16 cellular contexts compared by ENCODE assay signal in the genomic region with DNA sequence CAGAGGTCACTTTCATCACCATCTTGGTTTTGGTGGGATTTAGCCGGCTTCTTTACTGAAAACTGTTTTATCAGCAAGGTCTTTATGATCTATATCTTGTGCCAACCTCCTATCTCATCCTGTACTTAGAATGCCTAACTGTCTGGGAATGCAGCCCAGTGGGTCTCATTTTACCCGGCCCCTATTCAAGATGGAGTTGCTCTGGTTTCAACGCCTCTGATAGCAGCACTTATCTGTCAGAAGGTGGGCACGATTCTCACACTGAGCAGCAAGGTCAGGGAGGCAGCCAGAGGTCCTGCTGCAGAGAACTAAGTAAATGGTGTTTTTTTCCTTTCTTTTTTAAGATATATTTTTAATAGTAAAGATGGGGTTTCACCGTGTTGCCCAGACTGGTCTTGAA. TPM values are rescaled to one million over a fixed set of nuclear protein-coding genes. Genes with fewer than 3 reads are reported as not detected.
"Had no signal": no experiment of that assay in that cellular context is flagged by ENCODE, and none has a peak within 500 bp of the region (broad histone marks: within the 10 kb centered on the region; RNA-seq: fewer than 3 reads in every experiment).

No MANE protein-coding gene starts in this region.

- H3K4me1 Mint-ChIP-seq: naive thymus-derived CD8-positive, alpha-beta T cell had no signal

- H3K27ac Mint-ChIP-seq: activated CD8-positive, alpha-beta T cell treated with anti-CD3 and anti-CD28 coated beads, Interleukin-2, amount 10 ng/mL, durations not matched to agents 7 days and 5 days; activated naive CD4-positive, alpha-beta T cell treated with anti-CD3 and anti-CD28 coated beads, Interleukin-2, amount 50 U/mL, for 72 hours; activated T-helper 1 cell treated with anti-CD3 and anti-CD28 coated beads, Interleukin-12 subunit alpha, Interleukin-12 subunit beta, Interleukin-2, Interleukin-4 antibody, amounts not matched to agents 30 ng/mL and 10 ng/mL and 1 ng/mL, durations not matched to agents 14 hours and 24 hours and 36 hours; neural progenitor cell; stimulated activated naive CD8-positive, alpha-beta T cell treated with anti-CD3 and anti-CD28 coated beads, Interleukin-15, Interleukin-2, amounts not matched to agents 100 ng/mL and 50 ng/mL, for 24 hours had no signal

- H3K27me3 Mint-ChIP-seq: stimulated activated naive CD8-positive, alpha-beta T cell treated with anti-CD3 and anti-CD28 coated beads, Interleukin-15, Interleukin-2, amounts not matched to agents 100 ng/mL and 50 ng/mL, for 24 hours had no signal

- DNase-seq: activated CD4-positive, alpha-beta T cell treated with anti-CD3 and anti-CD28 coated beads, Interleukin-2, amount 50 U/mL, for 1 hour; activated CD4-positive, CD25-positive, alpha-beta regulatory T cell treated with anti-CD3 and anti-CD28 coated beads, Interleukin-2, amount 50 U/mL, for 72 hours; activated CD8-positive, alpha-beta T cell treated with anti-CD3 and anti-CD28 coated beads, Interleukin-2, amount 10 ng/mL, durations not matched to agents 7 days and 5 days; colonic mucosa; left lung; naive thymus-derived CD8-positive, alpha-beta T cell; retina; stimulated activated CD4-positive, alpha-beta T cell treated with anti-CD3 and anti-CD28 coated beads, Interleukin-1b, Interleukin-23, amount 100 ng/mL, for 48 hours; substantia nigra had no signal

- H3K27ac ChIP-seq: colonic mucosa, left lung, neural progenitor cell, tibial artery had no signal

- H3K4me3 Mint-ChIP-seq: activated CD8-positive, alpha-beta T cell treated with anti-CD3 and anti-CD28 coated beads, Interleukin-2, amount 10 ng/mL, durations not matched to agents 7 days and 5 days; activated T-helper 1 cell treated with anti-CD3 and anti-CD28 coated beads, Interleukin-12 subunit alpha, Interleukin-12 subunit beta, Interleukin-2, Interleukin-4 antibody, amounts not matched to agents 30 ng/mL and 10 ng/mL and 1 ng/mL, durations not matched to agents 14 hours and 24 hours and 36 hours; naive thymus-derived CD8-positive, alpha-beta T cell; neural progenitor cell; stimulated activated naive CD8-positive, alpha-beta T cell treated with anti-CD3 and anti-CD28 coated beads, Interleukin-15, Interleukin-2, amounts not matched to agents 100 ng/mL and 50 ng/mL, for 24 hours had no signal

- H3K36me3 Mint-ChIP-seq: activated naive CD4-positive, alpha-beta T cell treated with anti-CD3 and anti-CD28 coated beads, Interleukin-2, amount 50 U/mL, for 72 hours; naive thymus-derived CD8-positive, alpha-beta T cell; neural progenitor cell had no signal

- H3K9ac ChIP-seq: neural progenitor cell had no signal

- H3K9me3 Mint-ChIP-seq: activated naive CD4-positive, alpha-beta T cell treated with anti-CD3 and anti-CD28 coated beads, Interleukin-2, amount 50 U/mL, for 72 hours; activated T-helper 1 cell treated with anti-CD3 and anti-CD28 coated beads, Interleukin-12 subunit alpha, Interleukin-12 subunit beta, Interleukin-2, Interleukin-4 antibody, amounts not matched to agents 30 ng/mL and 10 ng/mL and 1 ng/mL, durations not matched to agents 14 hours and 24 hours and 36 hours; naive thymus-derived CD8-positive, alpha-beta T cell; neural progenitor cell; stimulated activated naive CD8-positive, alpha-beta T cell treated with anti-CD3 and anti-CD28 coated beads, Interleukin-15, Interleukin-2, amounts not matched to agents 100 ng/mL and 50 ng/mL, for 24 hours had no signal

- H3K27me3 ChIP-seq: colonic mucosa, left lung, neural progenitor cell, tibial artery had no signal

- H3K9me3 ChIP-seq: colonic mucosa, left lung, tibial artery had no signal

- FAIRE-seq: astrocyte had no signal

- H3K36me3 ChIP-seq: colonic mucosa, left lung, neural progenitor cell, tibial artery had no signal

- H3K4me1 ChIP-seq: colonic mucosa, left lung, neural progenitor cell, tibial artery had no signal

- ATAC-seq: activated CD8-positive, alpha-beta T cell treated with anti-CD3 and anti-CD28 coated beads, Interleukin-2, amount 10 ng/mL, durations not matched to agents 7 days and 5 days; activated naive CD4-positive, alpha-beta T cell treated with anti-CD3 and anti-CD28 coated beads, Interleukin-2, amount 50 U/mL, for 72 hours; left lung; naive thymus-derived CD8-positive, alpha-beta T cell had no signal

- H3K4me2 ChIP-seq: neural progenitor cell had no signal

- H3K4me3 ChIP-seq: colonic mucosa, left lung, lung, neural progenitor cell, tibial artery had no signal

RNA-seq across cellular contexts. Expression of a gene that starts 45.4 kb away (rescaled TPM):
- total RNA-seq: activated CD8-positive, alpha-beta T cell treated with anti-CD3 and anti-CD28 coated beads, Interleukin-2, amount 10 ng/mL, durations not matched to agents 7 days and 5 days; naive thymus-derived CD8-positive, alpha-beta T cell had no signal
- polyA plus RNA-seq: naive thymus-derived CD8-positive, alpha-beta T cell had no signal
